8 cellular contexts compared by ENCODE assay signal in the genomic region with DNA sequence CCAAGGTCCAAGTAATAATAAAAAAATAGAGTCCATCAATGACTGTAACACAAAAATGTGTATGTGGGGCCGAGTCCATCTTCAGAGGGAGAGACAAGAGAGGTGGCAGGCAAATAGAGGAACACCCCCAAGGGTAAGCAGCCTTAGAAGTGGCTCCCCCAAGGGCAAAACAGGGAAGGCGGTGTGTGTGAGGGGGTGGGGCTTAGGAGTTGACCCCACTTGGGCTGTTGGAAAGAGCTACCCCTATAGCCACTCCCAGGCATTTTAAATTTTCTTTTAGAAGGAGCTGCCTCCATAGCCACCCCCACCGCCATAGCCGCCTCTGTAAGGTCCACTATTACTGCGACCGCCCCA. TPM values are rescaled to one million over a fixed set of nuclear protein-coding genes. Genes with fewer than 3 reads are reported as not detected.
A peak's percentile ranks its signal among the peaks of the same experiment; 100 is the strongest.
DNase-seq lines count a peak whose midpoint lies in the region; ATAC-seq, FAIRE-seq and TF ChIP-seq lines count a peak whose summit lies in the region.

No MANE protein-coding gene starts in this region.

- no peak overlapping the region for H3K23ac ChIP-seq in H1 (ENCODE audit: insufficient read length)

- POLR2A ChIA-PET in H1 (lab: Charles Lee; ENCODE audit: partially characterized antibody), result interaction anchor here (0.6 to 3.5 kb wide), 23 partner anchors 9 to 377 kb away, joined by 3 to 43 read pairs (median 4); partner anchors contain the start of genes KLHL3 and PKD2L2

- H3K4ac ChIP-seq in H1 (replicated peaks; ENCODE audit: insufficient read length, low read depth, low read length), result no peak overlapping the region

- H3K36me3 ChIP-seq in H1 (ENCODE audit: control insufficient read depth in 2 of 4, insufficient read depth in 4 of 4, low read length in 3 of 4), result peaks cover 0 to 25% (median 0%) of the 10 kb centered on the region in 4 experiments; a peak in 1 of 8 replicates

- no peak for TF ChIP-seq RAD21 in H1 (IDR thresholded peaks at IDR 0.05 in 1 of 2, conservative IDR thresholded peaks at IDR 0.05 in 1 of 2; ENCODE audit: low read depth in 2 of 2, low read length in 2 of 2)

- H3K9ac ChIP-seq in H1 (replicated peaks in 1 of 4; ENCODE audit: extremely low read depth in 1 of 4, low read depth in 3 of 4, low read length in 3 of 4), result peak overlapping the region; percentile 97 to 100 (median 100); a peak in 6 of 7 replicates

- H4K91ac ChIP-seq in H1 (replicated peaks; ENCODE audit: insufficient read length, low read length), result no peak overlapping the region

- H2BK20ac ChIP-seq in H1 (ENCODE audit: low read length), result no peak overlapping the region

- WGBS in H1 (ENCODE audit: extremely low coverage in 1 of 2, insufficient coverage in 1 of 2, insufficient read length in 1 of 2, insufficient replicate concordance in 2 of 2, low coverage in 1 of 2, low lambda C conversion rate in 2 of 2, missing lambda C conversion rate in 1 of 2), 2 experiments, result 2% methylated on average over 3 of the region's 6 CpGs; no CpG with 5 or more reads in 1 of the 2 experiments

- H2BK12ac ChIP-seq in H1 (ENCODE audit: low read depth, low read length), result no peak overlapping the region

- H3K27me3 ChIP-seq in H1 (replicated peaks in 1 of 4; ENCODE audit: control insufficient read depth in 3 of 4, extremely low read depth in 1 of 4, insufficient read depth in 3 of 4, low read length in 3 of 4), result no peaks in the 10 kb centered on the region

- peaks cover 20 to 32% of the 10 kb centered on the region in 2 experiments for H4K20me1 ChIP-seq in H1 (replicated peaks in 1 of 2; ENCODE audit: control insufficient read depth in 1 of 2, insufficient read depth in 2 of 2, low read length in 2 of 2)

- H2BK120ac ChIP-seq in H1 (replicated peaks; ENCODE audit: low read depth, low read length), result no peak overlapping the region

- CTCF ChIA-PET in H1 (lab: Charles Lee; ENCODE audit: partially characterized antibody), result interaction anchor here (0.6 to 1.9 kb wide), 10 partner anchors 10 to 304 kb away, joined by 3 to 8 read pairs (median 4); no protein-coding TSS in a partner anchor

- peak overlapping the region; percentile 69; the same call in 1 of the 2 replicates for H4K8ac ChIP-seq in H1 (ENCODE audit: extremely low read depth, insufficient read depth, low read length)

- peak overlapping the region; percentile 61 to 79 for H3K4me2 ChIP-seq in H1 (ENCODE audit: insufficient read depth in 1 of 2, low read depth in 2 of 2, low read length in 2 of 2)

- H2AFZ ChIP-seq in H1 (ENCODE audit: low read length), result no peak overlapping the region

- peaks cover 2% of the 10 kb centered on the region for H3K23me2 ChIP-seq in H1 (ENCODE audit: low read depth, low read length)

- peaks cover 0 to 3% (median 0%) of the 10 kb centered on the region in 4 experiments; a peak in 3 of 7 replicates for H3K4me1 ChIP-seq in H1 (replicated peaks in 1 of 4; ENCODE audit: control insufficient read depth in 3 of 4, insufficient read depth in 4 of 4, low read length in 3 of 4)

- H4K5ac ChIP-seq in H1 (ENCODE audit: insufficient read length, low read depth, low read length), result no peak overlapping the region

- TF ChIP-seq POLR2A in H1 (IDR thresholded peaks at IDR 0.05; ENCODE audit: control extremely low read depth in 1 of 2, low read depth in 2 of 2, low read length in 2 of 2), result no peak
- no peak for TF ChIP-seq POLR2A in H54 (IDR thresholded peaks at IDR 0.05; ENCODE audit: low read depth, low read length)

- ATAC-seq in naive B cell (ENCODE audit: low read depth in 2 of 2), result no peak

- no peaks in the 10 kb centered on the region for H3K36me3 Mint-ChIP-seq in naive B cell

- no peak for TF ChIP-seq EP300 in H1 (IDR thresholded peaks at IDR 0.05; ENCODE audit: borderline replicate concordance in 1 of 2, low read depth in 2 of 2, low read length in 2 of 2)

- DNase-seq in AG09309 (ENCODE audit: low read depth) (no peak), HCEC 1CT (peak; percentile 26), SW480 (ENCODE audit: low spot score) (peak; percentile 51), H1 (ENCODE audit: low read depth in 1 of 2, low spot score in 2 of 2) (peak in 1 of 2 experiments; percentile 55), naive B cell (peak; percentile 43), H54 (ENCODE audit: insufficient read length, low spot score) (no peak), GOT3 (lab: John Stamatoyannopoulos, UW) (no peak)
- no peak for DNase-seq in activated CD4-positive, CD25-positive, alpha-beta regulatory T cell treated with anti-CD3 and anti-CD28 coated beads, Interleukin-2, amount 50 U/mL, for 72 hours

- H3K4me3 ChIP-seq in AG09309 (ENCODE audit: control insufficient read depth, low read depth, low read length), result peak overlapping the region; percentile 87
- H3K4me3 ChIP-seq in H1 (ENCODE audit: extremely low read depth in 1 of 4, insufficient read depth in 2 of 4, low read depth in 3 of 4, low read length in 4 of 4), result peak overlapping the region; percentile 92 to 100 (median 100)

- H3K27ac ChIP-seq in H1 (ENCODE audit: low read depth, low read length), result no peak overlapping the region

- no peak overlapping the region for H2BK5ac ChIP-seq in H1 (ENCODE audit: low read depth, low read length)

- no peak for TF ChIP-seq CTCF in AG09309 (IDR thresholded peaks at IDR 0.05; ENCODE audit: control insufficient read depth, insufficient read depth, low read depth, low read length, missing control alignments)
- no peak for TF ChIP-seq CTCF in H1 (IDR thresholded peaks at IDR 0.05; ENCODE audit: control extremely low read depth in 1 of 3, insufficient read depth in 1 of 3, low read depth in 1 of 3, low read length in 3 of 3)

- H3K56ac ChIP-seq in H1 (replicated peaks; ENCODE audit: insufficient read length, low read depth, low read length), result no peak overlapping the region

- H3K4me1 Mint-ChIP-seq in naive B cell, result peaks cover 22 to 48% (median 27%) of the 10 kb centered on the region in 3 donors

- H3K79me2 ChIP-seq in H1 (ENCODE audit: control insufficient read depth in 1 of 2, insufficient read depth in 2 of 2, low read length in 2 of 2), result peaks cover 21 to 53% of the 10 kb centered on the region in 2 experiments

- H3K9me3 ChIP-seq in H1 (ENCODE audit: insufficient read depth in 2 of 2, low read depth in 1 of 2, low read length in 1 of 2), result no peaks in the 10 kb centered on the region

- H3K27ac Mint-ChIP-seq in naive B cell, result peak overlapping the region; percentile 100

- no peaks in the 10 kb centered on the region for H3K27me3 Mint-ChIP-seq in naive B cell

- no peak overlapping the region for H3K14ac ChIP-seq in H1 (ENCODE audit: insufficient read length)

- H3K9me3 Mint-ChIP-seq in naive B cell, result no peaks in the 10 kb centered on the region

- no peak overlapping the region for H2AK5ac ChIP-seq in H1 (ENCODE audit: low read depth, low read length)

- no peaks in the 10 kb centered on the region for H3K79me1 ChIP-seq in H1 (ENCODE audit: low read depth, low read length)

- H3K4me3 Mint-ChIP-seq in naive B cell, result peak overlapping the region; percentile 87 to 100 (median 98)

- no peak overlapping the region for H3K18ac ChIP-seq in H1 (ENCODE audit: extremely low read depth, low read length)

- H2BK15ac ChIP-seq in H1 (ENCODE audit: low read length), result no peak overlapping the region

- FAIRE-seq in H1 (lab: Jason Lieb, UNC) (no peak), H54 (lab: Jason Lieb, UNC) (no peak)

TF ChIP-seq in H1, 55 proteins besides CTCF, POLR2A, EP300 and RAD21:
- TF ChIP-seq SUZ12 (IDR thresholded peaks at IDR 0.05; ENCODE audit: low read length) (no peak), TAF1 (IDR thresholded peaks at IDR 0.05; ENCODE audit: low read depth, low read length) (no peak), SP1 (IDR thresholded peaks at IDR 0.05; ENCODE audit: low read depth, low read length) (peak; percentile 26; the same call in 1 of the 2 replicates), BRCA1 (IDR thresholded peaks at IDR 0.05; ENCODE audit: low read depth, low read length) (no peak)

RNA-seq across cellular contexts. Expression of gene HNRNPA0, which starts 1.3 kb away (rescaled TPM):
- total RNA-seq in H1 (2021; fragmentation: NEBNext Ultra II Directional; extraction: Animal tissue kit (Norgen Biotek cat#: 25700)), result 71.3 and 74.9 TPM in 2 replicates
- polyA plus RNA-seq in H1 (2011; rRNA removed) (22.0 and 31.6 TPM in 2 replicates), naive B cell (ENCODE audit: low read depth in 6 of 6) (10 to 100 TPM in 5 of 6 donors, 1 to 10 TPM in 1; 7.3 to 22.2 (median 17.9) TPM)
- polyA plus RNA-seq in H1 (2011; cell fraction: cytosol; rRNA removed), result 35.0 TPM
- 23.6 TPM for polyA plus RNA-seq in H1 (2011; cell fraction: nucleus; rRNA removed)
- polyA plus RNA-seq in H1 (2012, experiment 1 of 2), result 52.9 to 55.8 TPM (median 53.9 TPM) in 4 replicates
- 17.2 TPM for polyA plus RNA-seq in H1 (2012, experiment 2 of 2)
- polyA plus RNA-seq in H1 (2013, experiment 1 of 2), result 43.1 TPM
- polyA plus RNA-seq in H1 (2013, experiment 2 of 2), result 42.6 TPM
- polyA minus RNA-seq in H1 (2011; rRNA and poly(A)+ RNA removed), result 9.3 and 11.3 TPM in 2 replicates
- polyA minus RNA-seq in H1 (2011; cell fraction: cytosol; rRNA and poly(A)+ RNA removed), result 16.1 TPM
- 17.9 TPM for polyA minus RNA-seq in H1 (2011; cell fraction: nucleus; rRNA and poly(A)+ RNA removed)

RNA-seq across cellular contexts. Expression of gene KLHL3, which starts 17.0 kb away (rescaled TPM):
- 10.5 and 13.7 TPM in 2 replicates for total RNA-seq in H1 (2021; fragmentation: NEBNext Ultra II Directional; extraction: Animal tissue kit (Norgen Biotek cat#: 25700))
- polyA plus RNA-seq in H1 (2011; rRNA removed), result 6.0 and 7.4 TPM in 2 replicates
- 8.6 TPM for polyA plus RNA-seq in H1 (2011; cell fraction: cytosol; rRNA removed)
- 18.9 TPM for polyA plus RNA-seq in H1 (2011; cell fraction: nucleus; rRNA removed)
- 7.0 to 11.6 TPM (median 7.3 TPM) in 4 replicates for polyA plus RNA-seq in H1 (2012, experiment 1 of 2)
- polyA plus RNA-seq in H1 (2012, experiment 2 of 2), result 0.66 TPM
- 3.9 TPM for polyA plus RNA-seq in H1 (2013, experiment 1 of 2)
- polyA plus RNA-seq in H1 (2013, experiment 2 of 2), result 3.8 TPM
- 61.3 and 74.4 TPM in 2 replicates for polyA minus RNA-seq in H1 (2011; rRNA and poly(A)+ RNA removed)
- polyA minus RNA-seq in H1 (2011; cell fraction: cytosol; rRNA and poly(A)+ RNA removed), result 12.0 TPM
- 38.7 TPM for polyA minus RNA-seq in H1 (2011; cell fraction: nucleus; rRNA and poly(A)+ RNA removed)
- 1 to 10 TPM in 3 of 6 donors, under 1 TPM in 3; 0.09 to 2.7 (median 0.97) TPM for polyA plus RNA-seq in naive B cell (ENCODE audit: low read depth in 6 of 6)

Comparison
In these comparisons a context has a peak if more than half of its experiments do, and no peak if none do; other contexts are left out.
1. DNase-seq: peak in HCEC 1CT (single experiment), SW480 (single experiment) and naive B cell (single experiment); none in AG09309 (single experiment), H54 (single experiment), GOT3 (single experiment) and activated CD4-positive, CD25-positive, alpha-beta regulatory T cell treated with anti-CD3 and anti-CD28 coated beads, Interleukin-2, amount 50 U/mL, for 72 hours (single experiment).